Comparison of ENCODE assay signal across 2 cellular contexts in genomic region chr6:35892482-35892881, GRCh38.
TF ChIP-seq lines count a peak whose summit lies in the region.

No MANE protein-coding gene starts in this region.

TF ChIP-seq in HepG2, 621 proteins besides CTCF, POLR2A, EP300 and RAD21:
- TF ChIP-seq, protein P1, sequence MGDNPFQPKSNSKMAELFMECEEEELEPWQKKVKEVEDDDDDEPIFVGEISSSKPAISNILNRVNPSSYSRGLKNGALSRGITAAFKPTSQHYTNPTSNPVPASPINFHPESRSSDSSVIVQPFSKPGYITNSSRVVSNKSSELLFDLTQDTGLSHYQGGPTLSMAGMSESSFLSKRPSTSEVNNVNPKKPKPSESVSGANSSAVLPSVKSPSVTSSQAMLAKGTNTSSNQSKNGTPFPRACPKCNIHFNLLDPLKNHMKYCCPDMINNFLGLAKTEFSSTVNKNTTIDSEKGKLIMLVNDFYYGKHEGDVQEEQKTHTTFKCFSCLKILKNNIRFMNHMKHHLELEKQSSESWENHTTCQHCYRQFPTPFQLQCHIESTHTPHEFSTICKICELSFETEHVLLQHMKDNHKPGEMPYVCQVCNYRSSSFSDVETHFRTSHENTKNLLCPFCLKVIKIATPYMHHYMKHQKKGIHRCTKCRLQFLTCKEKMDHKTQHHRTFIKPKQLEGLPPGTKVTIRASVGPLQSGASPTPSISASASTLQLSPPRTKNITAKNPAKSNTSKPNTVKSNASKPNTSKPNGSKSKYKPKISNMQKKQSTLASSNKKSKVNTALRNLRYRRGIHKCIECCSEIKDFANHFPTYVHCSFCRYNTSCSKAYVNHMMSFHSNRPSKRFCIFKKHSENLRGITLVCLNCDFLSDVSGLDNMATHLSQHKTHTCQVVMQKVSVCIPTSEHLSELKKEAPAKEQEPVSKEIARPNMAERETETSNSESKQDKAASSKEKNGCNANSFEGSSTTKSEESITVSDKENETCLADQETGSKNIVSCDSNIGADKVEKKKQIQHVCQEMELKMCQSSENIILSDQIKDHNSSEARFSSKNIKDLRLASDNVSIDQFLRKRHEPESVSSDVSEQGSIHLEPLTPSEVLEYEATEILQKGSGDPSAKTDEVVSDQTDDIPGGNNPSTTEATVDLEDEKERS (CRISPR knock-in tag; IDR thresholded peaks at IDR 0.05) = no peak
- TF ChIP-seq FOXP1 (IDR thresholded peaks at IDR 0.05) (peak; percentile 97), FOXP1 (CRISPR knock-in tag; IDR thresholded peaks at IDR 0.05) (no peak), TRIM24 (CRISPR knock-in tag; IDR thresholded peaks at IDR 0.05) (no peak), ZNF337 (CRISPR knock-in tag; IDR thresholded peaks at IDR 0.05; ENCODE audit: borderline replicate concordance, low read depth) (no peak)

TF ChIP-seq in endothelial cell of umbilical vein, 7 proteins besides CTCF, POLR2A, EP300 and RAD21:
- no peak for TF ChIP-seq POLR2AphosphoS5 (IDR thresholded peaks at IDR 0.05; ENCODE audit: insufficient read depth, low read depth, low read length)
- no peak for TF ChIP-seq EZH2 (IDR thresholded peaks at IDR 0.05; ENCODE audit: borderline replicate concordance, low read depth, low read length, severe bottlenecking)
- TF ChIP-seq MAX (IDR thresholded peaks at IDR 0.05; ENCODE audit: insufficient read depth, insufficient read length) = no peak
- TF ChIP-seq MYC (IDR thresholded peaks at IDR 0.05; ENCODE audit: low read depth, low read length) = no peak
- no peak for TF ChIP-seq GATA2 (IDR thresholded peaks at IDR 0.05; ENCODE audit: insufficient read depth, insufficient read length, low read depth, low read length)
- no peak for TF ChIP-seq JUN (IDR thresholded peaks at IDR 0.05; ENCODE audit: borderline replicate concordance, insufficient read depth, insufficient read length, low read depth)
- TF ChIP-seq FOS (IDR thresholded peaks at IDR 0.05; ENCODE audit: borderline replicate concordance, insufficient read depth, low read length) = no peak
